13 cellular contexts compared by ENCODE assay signal in genomic region chrX:72255445-72255844, GRCh38. TPM values are rescaled to one million over a fixed set of nuclear protein-coding genes. Genes with fewer than 3 reads are reported as not detected.
DNase-seq lines count a peak whose midpoint lies in the region; ATAC-seq and TF ChIP-seq lines count a peak whose summit lies in the region.
"Had no signal": no experiment of that assay in that cellular context is flagged by ENCODE, and none has a peak within 500 bp of the region (broad histone marks: within the 10 kb centered on the region; RNA-seq: fewer than 3 reads in every experiment).

No MANE protein-coding gene starts in this region.

- H3K36me3 Mint-ChIP-seq in Caco-2 (ENCODE audit: insufficient read depth, unreplicated experiment) = peaks cover 4% of the 10 kb centered on the region
- no peaks in the 10 kb centered on the region for H3K36me3 Mint-ChIP-seq in activated T-helper 2 cell treated with anti-CD3 and anti-CD28 coated beads, Interferon-gamma antibody, Interleukin-2, Interleukin-4, amounts not matched to agents 10 μg/mL and 5 μg/mL and 100 μg/mL, durations not matched to agents 14 hours and 24 hours and 36 hours (ENCODE audit: low read depth)

- no peaks in the 10 kb centered on the region for H3K27me3 ChIP-seq in Caco-2 (replicated peaks; ENCODE audit: control insufficient read depth, insufficient read depth, low read length)
- H3K27me3 ChIP-seq: BLaER1 treated with 17β-estradiol and CSF1 and Interleukin-3, amounts not matched to agents 10 nM and 100 nM had no signal

- no peak for TF ChIP-seq CTCF in mucosa of descending colon (IDR thresholded peaks at IDR 0.05)
- no peak for TF ChIP-seq CTCF in Caco-2 (IDR thresholded peaks at IDR 0.05; ENCODE audit: insufficient read depth in 1 of 2, low read depth in 1 of 2, low read length in 1 of 2, severe bottlenecking in 1 of 2, unreplicated experiment in 1 of 2)

- no TSS peak for BruUV-seq in Caco-2 (replicated peaks; lab: Mats Ljungman, UMichigan)

- H3K4me1 ChIP-seq in mucosa of descending colon (ENCODE audit: low read depth) (no peaks in the 10 kb centered on the region), Caco-2 (no peaks in the 10 kb centered on the region)
- H3K4me1 ChIP-seq: BLaER1 treated with 17β-estradiol and CSF1 and Interleukin-3, amounts not matched to agents 10 nM and 100 nM had no signal

- H3K27ac ChIP-seq in caudate nucleus (ENCODE audit: low read depth, low read length) = no peak overlapping the region
- H3K27ac ChIP-seq: BLaER1 treated with 17β-estradiol and CSF1 and Interleukin-3, amounts not matched to agents 10 nM and 100 nM had no signal

- H3K4me3 ChIP-seq in mucosa of descending colon (no peak overlapping the region), Caco-2 (ENCODE audit: low read depth, low read length) (no peak overlapping the region)
- H3K4me3 ChIP-seq: BLaER1 treated with 17β-estradiol and CSF1 and Interleukin-3, amounts not matched to agents 10 nM and 100 nM had no signal

- intact Hi-C loops in mucosa of descending colon (cut with DNase I, micrococcal nuclease) (no loop called here), Caco-2 (cut with micrococcal nuclease; ENCODE audit: unreplicated experiment) (no loop called here)
- intact Hi-C loops in activated T-helper 2 cell treated with anti-CD3 and anti-CD28 coated beads, Interferon-gamma antibody, Interleukin-2, Interleukin-4, amounts not matched to agents 10 μg/mL and 5 μg/mL and 100 μg/mL, durations not matched to agents 14 hours and 24 hours and 36 hours (cut with micrococcal nuclease) = no loop called here

- no peak overlapping the region for H3K27ac Mint-ChIP-seq in Caco-2 (ENCODE audit: unreplicated experiment)
- H3K27ac Mint-ChIP-seq in activated T-helper 2 cell treated with anti-CD3 and anti-CD28 coated beads, Interferon-gamma antibody, Interleukin-2, Interleukin-4, amounts not matched to agents 10 μg/mL and 5 μg/mL and 100 μg/mL, durations not matched to agents 14 hours and 24 hours and 36 hours = no peak overlapping the region

- H3K9me3 ChIP-seq in mucosa of descending colon (no peaks in the 10 kb centered on the region), Caco-2 (no peaks in the 10 kb centered on the region)
- H3K9me3 ChIP-seq: BLaER1 treated with 17β-estradiol and CSF1 and Interleukin-3, amounts not matched to agents 10 nM and 100 nM had no signal

- H3K4me3 Mint-ChIP-seq in Caco-2 (ENCODE audit: unreplicated experiment) = no peak overlapping the region
- H3K4me3 Mint-ChIP-seq in activated T-helper 2 cell treated with anti-CD3 and anti-CD28 coated beads, Interferon-gamma antibody, Interleukin-2, Interleukin-4, amounts not matched to agents 10 μg/mL and 5 μg/mL and 100 μg/mL, durations not matched to agents 14 hours and 24 hours and 36 hours (ENCODE audit: low read depth) = no peak overlapping the region

- H3K36me3 ChIP-seq in mucosa of descending colon (ENCODE audit: low read depth) = no peaks in the 10 kb centered on the region
- H3K36me3 ChIP-seq in Caco-2 (ENCODE audit: control insufficient read depth, insufficient read depth, low read length) = no peaks in the 10 kb centered on the region
- H3K36me3 ChIP-seq: BLaER1 treated with 17β-estradiol and CSF1 and Interleukin-3, amounts not matched to agents 10 nM and 100 nM had no signal

- DNase-seq in DMS53 treated with DMSO at 0.1 percent for 48 hours (lab: John Stamatoyannopoulos, UW; ENCODE audit: unreplicated experiment) (peak; percentile 75), NCI-H146 treated with DMSO at 0.1 percent for 48 hours (lab: John Stamatoyannopoulos, UW; ENCODE audit: unreplicated experiment) (peak; percentile 81), caudate nucleus (lab: John Stamatoyannopoulos, UW) (peak in 40 of 61 donors; percentile 0 to 53 (median 11)), mucosa of descending colon (peak; percentile 14 to 58 (median 54)), Caco-2 (no peak), OCI-M1 (lab: John Stamatoyannopoulos, UW) (no peak)
- no peak for DNase-seq in activated T-helper 2 cell treated with anti-CD3 and anti-CD28 coated beads, Interferon-gamma antibody, Interleukin-2, Interleukin-4, amounts not matched to agents 10 μg/mL and 5 μg/mL and 100 μg/mL, durations not matched to agents 14 hours and 24 hours and 36 hours (ENCODE audit: low spot score)
- DNase-seq: activated CD8-positive, alpha-beta memory T cell treated with anti-CD3 and anti-CD28 coated beads for 24 hours; aorta; midbrain had no signal

- CTCF ChIA-PET in Caco-2 (lab: Charles Lee) = no interaction called here

- H3K4me1 Mint-ChIP-seq in Caco-2 (ENCODE audit: low read depth, unreplicated experiment) = no peaks in the 10 kb centered on the region
- no peaks in the 10 kb centered on the region for H3K4me1 Mint-ChIP-seq in activated T-helper 2 cell treated with anti-CD3 and anti-CD28 coated beads, Interferon-gamma antibody, Interleukin-2, Interleukin-4, amounts not matched to agents 10 μg/mL and 5 μg/mL and 100 μg/mL, durations not matched to agents 14 hours and 24 hours and 36 hours (ENCODE audit: low read depth)

- no peaks in the 10 kb centered on the region for H3K9me3 Mint-ChIP-seq in Caco-2 (ENCODE audit: unreplicated experiment)
- H3K9me3 Mint-ChIP-seq in activated T-helper 2 cell treated with anti-CD3 and anti-CD28 coated beads, Interferon-gamma antibody, Interleukin-2, Interleukin-4, amounts not matched to agents 10 μg/mL and 5 μg/mL and 100 μg/mL, durations not matched to agents 14 hours and 24 hours and 36 hours = no peaks in the 10 kb centered on the region

- ATAC-seq in mucosa of descending colon (peak; percentile 65), HG03159 (IDR thresholded peaks at IDR 0.05; ENCODE audit: unreplicated experiment) (no peak)
- ATAC-seq: Right ventricle myocardium inferior had no signal

- no peaks in the 10 kb centered on the region for H3K27me3 Mint-ChIP-seq in Caco-2 (ENCODE audit: insufficient read depth, unreplicated experiment)
- H3K27me3 Mint-ChIP-seq in activated T-helper 2 cell treated with anti-CD3 and anti-CD28 coated beads, Interferon-gamma antibody, Interleukin-2, Interleukin-4, amounts not matched to agents 10 μg/mL and 5 μg/mL and 100 μg/mL, durations not matched to agents 14 hours and 24 hours and 36 hours (ENCODE audit: low read depth) = peaks cover 28% of the 10 kb centered on the region

- POLR2A ChIA-PET in Caco-2 (lab: Charles Lee) = no interaction called here

RNA-seq across cellular contexts. Expression of gene ERCC6L, which starts 16.6 kb away (rescaled TPM):
- total RNA-seq in mucosa of descending colon (1 to 10 TPM in 1 of 3 donors, under 1 TPM in 2; 0.22 to 2.6 (median 0.64) TPM), Caco-2 (2022) (9.7 and 10.2 TPM in 2 replicates)
- 9.1 and 9.6 TPM in 2 replicates for total RNA-seq in activated T-helper 2 cell treated with anti-CD3 and anti-CD28 coated beads, Interferon-gamma antibody, Interleukin-2, Interleukin-4, amounts not matched to agents 10 μg/mL and 5 μg/mL and 100 μg/mL, durations not matched to agents 14 hours and 24 hours and 36 hours

RNA-seq across cellular contexts. Expression of gene RPS4X, which starts 21.6 kb away (rescaled TPM):
- total RNA-seq in mucosa of descending colon = 100 to 1,000 TPM; 607 to 919 (median 687) TPM
- 795 and 810 TPM in 2 replicates for total RNA-seq in Caco-2 (2022)
- 1,131 and 1,154 TPM in 2 replicates for total RNA-seq in activated T-helper 2 cell treated with anti-CD3 and anti-CD28 coated beads, Interferon-gamma antibody, Interleukin-2, Interleukin-4, amounts not matched to agents 10 μg/mL and 5 μg/mL and 100 μg/mL, durations not matched to agents 14 hours and 24 hours and 36 hours

RNA-seq across cellular contexts. Expression of gene CITED1, which starts 50.3 kb away (rescaled TPM):
- total RNA-seq in mucosa of descending colon = under 1 TPM in 2 of 3 donors, not detected in 1; 0.67 to 0.70 TPM
- total RNA-seq in Caco-2 (2022) = 1.3 TPM in 2 replicates
- total RNA-seq in activated T-helper 2 cell treated with anti-CD3 and anti-CD28 coated beads, Interferon-gamma antibody, Interleukin-2, Interleukin-4, amounts not matched to agents 10 μg/mL and 5 μg/mL and 100 μg/mL, durations not matched to agents 14 hours and 24 hours and 36 hours = not detected in 2 replicates
- total RNA-seq: aorta, Right ventricle myocardium inferior had no signal

Comparison
In these comparisons a context has a peak if more than half of its experiments do, and no peak if none do; other contexts are left out.
1. DNase-seq: peak in DMS53 treated with DMSO at 0.1 percent for 48 hours (single experiment), NCI-H146 treated with DMSO at 0.1 percent for 48 hours (single experiment), caudate nucleus (40 of 61) and mucosa of descending colon (3 of 3); none in Caco-2 (0 of 2), OCI-M1 (single experiment) and activated T-helper 2 cell treated with anti-CD3 and anti-CD28 coated beads, Interferon-gamma antibody, Interleukin-2, Interleukin-4, amounts not matched to agents 10 μg/mL and 5 μg/mL and 100 μg/mL, durations not matched to agents 14 hours and 24 hours and 36 hours (single experiment).